Comparison of ENCODE assay signal across 1 cellular context in the genomic region with DNA sequence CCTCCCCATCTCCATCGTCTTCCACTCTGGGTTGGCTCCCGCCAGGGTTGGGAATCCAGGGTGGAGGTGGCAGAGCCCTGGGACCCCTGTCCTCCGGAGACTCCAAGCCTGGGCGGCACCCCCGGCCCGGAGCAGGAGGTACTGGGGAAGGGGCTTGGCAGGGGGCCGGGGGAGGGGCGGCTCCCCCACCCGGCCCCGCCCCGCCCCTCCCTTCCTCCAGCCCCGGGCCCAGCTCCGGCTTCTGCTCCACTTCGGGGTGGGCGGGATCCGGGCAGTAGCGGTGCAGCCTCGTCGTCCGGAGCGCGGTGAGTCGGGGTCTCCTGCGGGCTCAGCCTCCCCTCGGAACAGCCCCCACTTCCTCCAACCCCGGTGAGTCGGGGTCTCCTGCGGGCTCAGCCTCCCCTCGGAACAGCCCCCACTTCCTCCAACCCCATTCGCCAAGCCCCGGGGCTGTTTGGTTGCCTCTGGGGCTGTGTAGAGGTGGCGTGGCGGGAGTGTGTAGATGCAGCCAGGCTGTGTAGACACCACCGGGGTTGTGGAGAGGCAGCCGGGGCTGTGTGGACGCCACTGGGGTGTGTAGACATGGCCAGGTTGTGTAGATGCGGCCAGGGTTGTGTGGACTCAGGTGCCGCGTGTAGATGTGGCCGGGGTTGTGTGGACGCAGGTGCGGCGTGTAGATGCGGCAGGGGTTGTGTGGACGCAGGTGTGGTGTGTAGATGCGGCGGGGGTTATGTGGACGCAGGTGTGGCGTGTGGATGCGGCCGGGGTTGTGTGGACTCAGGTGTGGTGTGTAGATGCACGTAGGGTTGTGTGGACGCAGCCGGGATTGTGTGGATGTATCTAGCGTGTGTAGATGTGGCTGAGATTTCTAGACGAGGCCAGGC.
TF ChIP-seq lines count a peak whose summit lies in the region.

A gene (plus strand): TSS at position 274 of the 884 bp plus-strand sequence. CDS start 29,521 bp downstream, outside the sequence.

TF ChIP-seq in HEK293, 187 proteins besides CTCF, POLR2A, EP300 and RAD21 (continued from another document):
- TF ChIP-seq, protein P1, sequence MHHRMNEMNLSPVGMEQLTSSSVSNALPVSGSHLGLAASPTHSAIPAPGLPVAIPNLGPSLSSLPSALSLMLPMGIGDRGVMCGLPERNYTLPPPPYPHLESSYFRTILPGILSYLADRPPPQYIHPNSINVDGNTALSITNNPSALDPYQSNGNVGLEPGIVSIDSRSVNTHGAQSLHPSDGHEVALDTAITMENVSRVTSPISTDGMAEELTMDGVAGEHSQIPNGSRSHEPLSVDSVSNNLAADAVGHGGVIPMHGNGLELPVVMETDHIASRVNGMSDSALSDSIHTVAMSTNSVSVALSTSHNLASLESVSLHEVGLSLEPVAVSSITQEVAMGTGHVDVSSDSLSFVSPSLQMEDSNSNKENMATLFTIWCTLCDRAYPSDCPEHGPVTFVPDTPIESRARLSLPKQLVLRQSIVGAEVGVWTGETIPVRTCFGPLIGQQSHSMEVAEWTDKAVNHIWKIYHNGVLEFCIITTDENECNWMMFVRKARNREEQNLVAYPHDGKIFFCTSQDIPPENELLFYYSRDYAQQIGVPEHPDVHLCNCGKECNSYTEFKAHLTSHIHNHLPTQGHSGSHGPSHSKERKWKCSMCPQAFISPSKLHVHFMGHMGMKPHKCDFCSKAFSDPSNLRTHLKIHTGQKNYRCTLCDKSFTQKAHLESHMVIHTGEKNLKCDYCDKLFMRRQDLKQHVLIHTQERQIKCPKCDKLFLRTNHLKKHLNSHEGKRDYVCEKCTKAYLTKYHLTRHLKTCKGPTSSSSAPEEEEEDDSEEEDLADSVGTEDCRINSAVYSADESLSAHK (tag by site-specific recombination; IDR thresholded peaks at IDR 0.05): no peak
- TF ChIP-seq, protein P2, sequence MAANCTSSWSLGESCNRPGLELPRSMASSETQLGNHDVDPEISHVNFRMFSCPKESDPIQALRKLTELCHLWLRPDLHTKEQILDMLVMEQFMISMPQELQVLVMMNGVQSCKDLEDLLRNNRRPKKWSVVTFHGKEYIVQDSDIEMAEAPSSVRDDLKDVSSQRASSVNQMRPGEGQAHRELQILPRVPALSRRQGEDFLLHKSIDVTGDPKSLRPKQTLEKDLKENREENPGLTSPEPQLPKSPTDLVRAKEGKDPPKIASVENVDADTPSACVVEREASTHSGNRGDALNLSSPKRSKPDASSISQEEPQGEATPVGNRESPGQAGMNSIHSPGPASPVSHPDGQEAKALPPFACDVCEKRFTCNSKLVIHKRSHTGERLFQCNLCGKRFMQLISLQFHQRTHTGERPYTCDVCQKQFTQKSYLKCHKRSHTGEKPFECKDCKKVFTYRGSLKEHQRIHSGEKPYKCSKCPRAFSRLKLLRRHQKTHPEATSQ (tag by site-specific recombination; IDR thresholded peaks at IDR 0.05): no peak
- TF ChIP-seq, protein P3, sequence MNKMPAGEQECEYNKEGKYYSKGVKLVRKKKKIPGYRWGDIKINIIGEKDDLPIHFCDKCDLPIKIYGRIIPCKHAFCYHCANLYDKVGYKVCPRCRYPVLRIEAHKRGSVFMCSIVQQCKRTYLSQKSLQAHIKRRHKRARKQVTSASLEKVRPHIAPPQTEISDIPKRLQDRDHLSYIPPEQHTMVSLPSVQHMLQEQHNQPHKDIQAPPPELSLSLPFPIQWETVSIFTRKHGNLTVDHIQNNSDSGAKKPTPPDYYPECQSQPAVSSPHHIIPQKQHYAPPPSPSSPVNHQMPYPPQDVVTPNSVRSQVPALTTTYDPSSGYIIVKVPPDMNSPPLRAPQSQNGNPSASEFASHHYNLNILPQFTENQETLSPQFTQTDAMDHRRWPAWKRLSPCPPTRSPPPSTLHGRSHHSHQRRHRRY (tag by site-specific recombination; IDR thresholded peaks at IDR 0.05): no peak
- TF ChIP-seq ZNF701 (tag by site-specific recombination; IDR thresholded peaks at IDR 0.05) (no peak), GFI1B (tag by site-specific recombination; IDR thresholded peaks at IDR 0.05) (no peak), KLF10 (tag by site-specific recombination; IDR thresholded peaks at IDR 0.05) (no peak)
